In the genomic region with DNA sequence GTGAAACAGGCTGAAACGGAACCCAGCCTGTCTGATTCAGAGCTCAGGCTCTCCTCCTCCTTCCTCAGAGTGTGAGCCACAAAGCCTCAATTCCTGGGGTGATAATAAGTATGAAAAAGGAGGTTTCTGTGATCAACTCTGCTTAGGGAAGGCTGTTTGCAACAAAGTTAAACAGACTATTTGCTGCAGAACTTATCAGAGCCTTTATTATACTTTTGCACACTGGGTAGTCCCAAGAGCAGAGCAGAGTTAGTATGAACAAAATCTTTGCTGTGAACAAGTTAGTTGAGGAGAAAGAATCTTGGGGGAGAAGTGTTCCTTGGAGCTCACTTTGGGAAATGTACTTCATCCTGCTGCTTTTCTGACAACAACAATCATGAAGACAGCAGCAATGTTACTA, we compare ENCODE assay signal across 7 cellular contexts.
"Had no signal": no experiment of that assay in that cellular context is flagged by ENCODE, and none has a peak within 500 bp of the region (broad histone marks: within the 10 kb centered on the region; RNA-seq: fewer than 3 reads in every experiment).

No MANE protein-coding gene starts in this region.

- H3K27ac ChIP-seq: HL-60 had no signal

- H3K4me1 Mint-ChIP-seq: IgD-negative memory B cell had no signal

- ATAC-seq: HepG2 had no signal

- H3K9me3 Mint-ChIP-seq: IgD-negative memory B cell had no signal

- H3K4me3 Mint-ChIP-seq: IgD-negative memory B cell had no signal

- FAIRE-seq: HepG2, HTR-8/SVneo had no signal

- DNase-seq: IMR-90, KBM-7, KG1 had no signal
